24 cellular contexts compared by ENCODE assay signal in the genomic region with DNA sequence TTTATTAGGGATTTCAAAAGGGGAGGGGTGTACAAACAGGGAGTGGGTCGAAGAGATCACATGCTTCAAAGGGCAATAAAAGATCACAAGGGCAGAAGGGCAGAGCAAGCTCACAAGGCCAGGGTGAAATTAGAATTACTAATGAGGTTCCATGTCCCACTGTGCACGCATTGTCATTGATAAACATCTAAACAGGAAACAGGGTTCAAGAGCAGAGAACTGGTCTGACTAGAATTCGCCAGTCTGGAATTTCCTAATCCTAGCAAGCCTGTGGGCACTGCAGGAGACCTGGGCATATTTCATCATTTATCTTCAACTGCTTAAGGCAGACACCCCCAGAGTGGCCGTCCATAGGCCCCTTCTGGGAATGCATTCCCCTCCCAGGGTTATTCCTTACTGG.
"Had no signal": no experiment of that assay in that cellular context is flagged by ENCODE, and none has a peak within 500 bp of the region (broad histone marks: within the 10 kb centered on the region; RNA-seq: fewer than 3 reads in every experiment).

No MANE protein-coding gene starts in this region.

- H3K27ac ChIP-seq: dorsolateral prefrontal cortex, epithelial cell of prostate, esophagus muscularis mucosa, gastrocnemius medialis, heart right ventricle, neutrophil, psoas muscle, right lobe of liver, suprapubic skin, thyroid gland had no signal

- ATAC-seq: gastrocnemius medialis; heart right ventricle; left lobe of liver; mucosa of descending colon; naive thymus-derived CD8-positive, alpha-beta T cell; psoas muscle; right lobe of liver; stimulated activated effector memory CD8-positive, alpha-beta T cell treated with anti-CD3 and anti-CD28 coated beads, Interleukin-12 subunit alpha, Interleukin-12 subunit beta, amount 100 ng/mL, for 72 hours; stimulated activated naive CD8-positive, alpha-beta T cell treated with anti-CD3 and anti-CD28 coated beads, Interleukin-15, Interleukin-2, amounts not matched to agents 100 U/mL and 50 U/mL, for 24 hours had no signal

- H3K36me3 ChIP-seq: esophagus muscularis mucosa, gastrocnemius medialis, heart right ventricle, neutrophil, right lobe of liver, suprapubic skin, thyroid gland had no signal

- H3K27me3 ChIP-seq: dorsolateral prefrontal cortex, esophagus muscularis mucosa, gastrocnemius medialis, heart right ventricle, neutrophil, right lobe of liver, suprapubic skin, thyroid gland had no signal

- H3K9me3 ChIP-seq: gastrocnemius medialis, psoas muscle, right lobe of liver, thyroid gland had no signal

- DNase-seq: cortex of kidney; dorsolateral prefrontal cortex; effector CD8-positive, alpha-beta T cell; gastrocnemius medialis; heart right ventricle; hypothalamus; islet precursor cell; mammary epithelial cell; mucosa of descending colon; naive thymus-derived CD8-positive, alpha-beta T cell; psoas muscle; retina; right lobe of liver; stimulated activated CD4-positive, alpha-beta T cell treated with anti-CD3 and anti-CD28 coated beads, Interleukin-4, amount 100 ng/mL, for 1 hour; stimulated activated CD8-positive, alpha-beta memory T cell treated with anti-CD3 and anti-CD28 coated beads, Interleukin-4, amount 100 ng/mL, for 48 hours; stimulated activated naive CD8-positive, alpha-beta T cell treated with anti-CD3 and anti-CD28 coated beads, Interleukin-15, Interleukin-2, amounts not matched to agents 100 U/mL and 50 U/mL, for 24 hours; thyroid gland had no signal

- H3K4me1 ChIP-seq: esophagus muscularis mucosa, gastrocnemius medialis, heart right ventricle, psoas muscle, right lobe of liver, suprapubic skin, thyroid gland had no signal

- FAIRE-seq: urothelium cell line had no signal

- H3K4me3 ChIP-seq: dorsolateral prefrontal cortex, esophagus muscularis mucosa, gastrocnemius medialis, heart right ventricle, mucosa of descending colon, psoas muscle, right lobe of liver, suprapubic skin, thyroid gland had no signal
